Comparison of ENCODE assay signal across 2 cellular contexts in genomic region chr4:142671516-142671915, GRCh38.
TF ChIP-seq lines count a peak whose summit lies in the region.

No MANE protein-coding gene starts in this region.

TF ChIP-seq in SK-N-SH, 30 proteins besides CTCF, POLR2A, EP300 and RAD21 (continued from another document):
- no peak for TF ChIP-seq IRF3 (IDR thresholded peaks at IDR 0.05; ENCODE audit: low read depth, low read length)
- no peak for TF ChIP-seq FOSL2 (IDR thresholded peaks at IDR 0.05; ENCODE audit: borderline replicate concordance, low read depth)
- TF ChIP-seq POLR2AphosphoS5 (IDR thresholded peaks at IDR 0.05; ENCODE audit: low read depth, low read length): no peak
- no peak for TF ChIP-seq TEAD4 (IDR thresholded peaks at IDR 0.05; ENCODE audit: borderline replicate concordance, insufficient read depth)
- TF ChIP-seq CHD2 (IDR thresholded peaks at IDR 0.05; ENCODE audit: low read length, partially characterized antibody): no peak
- TF ChIP-seq ZBTB33 (IDR thresholded peaks at IDR 0.05; ENCODE audit: borderline replicate concordance, low read depth): no peak
- TF ChIP-seq MEF2A (IDR thresholded peaks at IDR 0.05; ENCODE audit: borderline replicate concordance, low read depth): no peak
- no peak for TF ChIP-seq USF1 (IDR thresholded peaks at IDR 0.05; ENCODE audit: borderline replicate concordance, low read depth)
- no peak for TF ChIP-seq FOXJ3 (CRISPR knock-in tag; IDR thresholded peaks at IDR 0.05)
- TF ChIP-seq GATA2 (CRISPR knock-in tag; IDR thresholded peaks at IDR 0.05): no peak
- no peak for TF ChIP-seq MXI1 (IDR thresholded peaks at IDR 0.05; ENCODE audit: low read depth, low read length)
- TF ChIP-seq REST (IDR thresholded peaks at IDR 0.05; ENCODE audit: low read depth, low read length): no peak

TF ChIP-seq in SK-N-SH treated with all-trans-retinoic acid at 6 μM for 48 hours, 23 proteins besides CTCF, POLR2A, EP300 and RAD21 (continued from another document):
- no peak for TF ChIP-seq POU6F1 (CRISPR knock-in tag; IDR thresholded peaks at IDR 0.05; ENCODE audit: borderline replicate concordance, low read depth)
- no peak for TF ChIP-seq RARB (CRISPR knock-in tag; IDR thresholded peaks at IDR 0.05)
- TF ChIP-seq TSHZ2 (CRISPR knock-in tag; IDR thresholded peaks at IDR 0.05): no peak
- TF ChIP-seq ZNF70 (CRISPR knock-in tag; IDR thresholded peaks at IDR 0.05): no peak
- no peak for TF ChIP-seq BACH2 (CRISPR knock-in tag; IDR thresholded peaks at IDR 0.05; ENCODE audit: borderline replicate concordance)
- TF ChIP-seq CSDC2 (CRISPR knock-in tag; IDR thresholded peaks at IDR 0.05): no peak
- TF ChIP-seq ZC3H10 (CRISPR knock-in tag; IDR thresholded peaks at IDR 0.05): no peak
- no peak for TF ChIP-seq TOX (CRISPR knock-in tag; IDR thresholded peaks at IDR 0.05; ENCODE audit: borderline replicate concordance)
- TF ChIP-seq, protein P1, sequence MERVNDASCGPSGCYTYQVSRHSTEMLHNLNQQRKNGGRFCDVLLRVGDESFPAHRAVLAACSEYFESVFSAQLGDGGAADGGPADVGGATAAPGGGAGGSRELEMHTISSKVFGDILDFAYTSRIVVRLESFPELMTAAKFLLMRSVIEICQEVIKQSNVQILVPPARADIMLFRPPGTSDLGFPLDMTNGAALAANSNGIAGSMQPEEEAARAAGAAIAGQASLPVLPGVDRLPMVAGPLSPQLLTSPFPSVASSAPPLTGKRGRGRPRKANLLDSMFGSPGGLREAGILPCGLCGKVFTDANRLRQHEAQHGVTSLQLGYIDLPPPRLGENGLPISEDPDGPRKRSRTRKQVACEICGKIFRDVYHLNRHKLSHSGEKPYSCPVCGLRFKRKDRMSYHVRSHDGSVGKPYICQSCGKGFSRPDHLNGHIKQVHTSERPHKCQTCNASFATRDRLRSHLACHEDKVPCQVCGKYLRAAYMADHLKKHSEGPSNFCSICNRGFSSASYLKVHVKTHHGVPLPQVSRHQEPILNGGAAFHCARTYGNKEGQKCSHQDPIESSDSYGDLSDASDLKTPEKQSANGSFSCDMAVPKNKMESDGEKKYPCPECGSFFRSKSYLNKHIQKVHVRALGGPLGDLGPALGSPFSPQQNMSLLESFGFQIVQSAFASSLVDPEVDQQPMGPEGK (CRISPR knock-in tag; IDR thresholded peaks at IDR 0.05; ENCODE audit: borderline replicate concordance): no peak
- TF ChIP-seq ZNF565 (CRISPR knock-in tag; conservative IDR thresholded peaks at IDR 0.05; ENCODE audit: low read depth): no peak
- no peak for TF ChIP-seq ZNF8 (CRISPR knock-in tag; IDR thresholded peaks at IDR 0.05)
- TF ChIP-seq SNAI2 (CRISPR knock-in tag; IDR thresholded peaks at IDR 0.05): no peak
- TF ChIP-seq ISL1 (CRISPR knock-in tag; IDR thresholded peaks at IDR 0.05): no peak
- TF ChIP-seq TCF4 (CRISPR knock-in tag; IDR thresholded peaks at IDR 0.05; ENCODE audit: borderline replicate concordance): no peak
- no peak for TF ChIP-seq ZFP3 (CRISPR knock-in tag; IDR thresholded peaks at IDR 0.05)
TF ChIP-seq in SK-N-SH treated with all-trans-retinoic acid at 6 μM for 48 hours: peak in this region for 0.
